In genomic region chr1:175514309-175515001, GRCh38 we compare ENCODE assay signal across 11 cellular contexts.
DNase-seq lines count a peak whose midpoint lies in the region; ATAC-seq and TF ChIP-seq lines count a peak whose summit lies in the region.
"Had no signal": no experiment of that assay in that cellular context is flagged by ENCODE, and none has a peak within 500 bp of the region (broad histone marks: within the 10 kb centered on the region; RNA-seq: fewer than 3 reads in every experiment).

No MANE protein-coding gene starts in this region.

- CTCF ChIA-PET in CD4-positive, alpha-beta memory T cell (lab: Charles Lee; ENCODE audit: partially characterized antibody) = no interaction called here

- ATAC-seq in GM18499 (IDR thresholded peaks at IDR 0.05; ENCODE audit: insufficient read depth, unreplicated experiment) (peak; percentile 52), HG03175 (IDR thresholded peaks at IDR 0.05; ENCODE audit: unreplicated experiment) (peak; percentile 58), mucosa of descending colon (peak; percentile 51)
- peak; percentile 72 for ATAC-seq in activated T-helper 17 cell treated with anti-CD3 and anti-CD28 coated beads, Interleukin-2, amount 50 U/mL, for 72 hours (replicated peaks)
- ATAC-seq: left colon had no signal

- no peaks in the 10 kb centered on the region for H3K36me3 ChIP-seq in mucosa of descending colon (ENCODE audit: low read depth)
- H3K36me3 ChIP-seq in CD4-positive, alpha-beta memory T cell (ENCODE audit: insufficient read depth, low read length) = no peaks in the 10 kb centered on the region

- DNase-seq in mucosa of descending colon = no peak
- no peak for DNase-seq in CD4-positive, alpha-beta memory T cell
- no peak for DNase-seq in NCI-H1436 (lab: John Stamatoyannopoulos, UW)
- DNase-seq in NCI-H510A treated with DMSO at 0.1 percent for 48 hours (lab: John Stamatoyannopoulos, UW) = no peak
- no peak for DNase-seq in T1000 (lab: John Stamatoyannopoulos, UW)
- DNase-seq: left colon, NCI-H2081 had no signal

- intact Hi-C loops in mucosa of descending colon (cut with DNase I, micrococcal nuclease) = no loop called here
- intact Hi-C loops in CD4-positive, alpha-beta memory T cell (cut with micrococcal nuclease) = no loop called here

- no peaks in the 10 kb centered on the region for H3K4me1 Mint-ChIP-seq in activated T-helper 17 cell treated with anti-CD3 and anti-CD28 coated beads, Interleukin-2, amount 50 U/mL, for 72 hours
- no peaks in the 10 kb centered on the region for H3K4me1 Mint-ChIP-seq in CD4-positive, alpha-beta memory T cell

- no peaks in the 10 kb centered on the region for H3K4me1 ChIP-seq in mucosa of descending colon (ENCODE audit: low read depth)
- no peaks in the 10 kb centered on the region for H3K4me1 ChIP-seq in CD4-positive, alpha-beta memory T cell (ENCODE audit: insufficient read depth, low read length)

- H3K27me3 ChIP-seq in CD4-positive, alpha-beta memory T cell (ENCODE audit: insufficient read depth, low read length) = no peaks in the 10 kb centered on the region

- no peak overlapping the region for H3K27ac ChIP-seq in CD4-positive, alpha-beta memory T cell (ENCODE audit: low read depth, low read length)

- no peak overlapping the region for H3K4me3 Mint-ChIP-seq in activated T-helper 17 cell treated with anti-CD3 and anti-CD28 coated beads, Interleukin-2, amount 50 U/mL, for 72 hours
- H3K4me3 Mint-ChIP-seq in CD4-positive, alpha-beta memory T cell = no peak overlapping the region
- H3K4me3 Mint-ChIP-seq: dendritic cell treated with granulocyte-macrophage colony-stimulating factor and Interleukin-4, amounts not matched to agents 40 ng/mL and 50 ng/mL, for 4 days had no signal

- H3K27ac Mint-ChIP-seq in activated T-helper 17 cell treated with anti-CD3 and anti-CD28 coated beads, Interleukin-2, amount 50 U/mL, for 72 hours = no peak overlapping the region
- H3K27ac Mint-ChIP-seq in CD4-positive, alpha-beta memory T cell = peak overlapping the region in 1 of 7 donors; percentile 38
- H3K27ac Mint-ChIP-seq: dendritic cell treated with granulocyte-macrophage colony-stimulating factor and Interleukin-4, amounts not matched to agents 40 ng/mL and 50 ng/mL, for 4 days had no signal

- no peaks in the 10 kb centered on the region for H3K36me3 Mint-ChIP-seq in activated T-helper 17 cell treated with anti-CD3 and anti-CD28 coated beads, Interleukin-2, amount 50 U/mL, for 72 hours (ENCODE audit: low read depth)
- no peaks in the 10 kb centered on the region for H3K36me3 Mint-ChIP-seq in CD4-positive, alpha-beta memory T cell

- H3K9me3 ChIP-seq in mucosa of descending colon = no peaks in the 10 kb centered on the region
- H3K9me3 ChIP-seq in CD4-positive, alpha-beta memory T cell (ENCODE audit: control insufficient read depth in 1 of 2, low read length in 2 of 2) = no peaks in the 10 kb centered on the region

- POLR2A ChIA-PET in CD4-positive, alpha-beta memory T cell (lab: Charles Lee; ENCODE audit: partially characterized antibody) = no interaction called here

- no peak overlapping the region for H3K4me3 ChIP-seq in mucosa of descending colon
- no peak overlapping the region for H3K4me3 ChIP-seq in CD4-positive, alpha-beta memory T cell (ENCODE audit: low read length in 2 of 2)

- peaks cover 3% of the 10 kb centered on the region for H3K9me3 Mint-ChIP-seq in activated T-helper 17 cell treated with anti-CD3 and anti-CD28 coated beads, Interleukin-2, amount 50 U/mL, for 72 hours
- H3K9me3 Mint-ChIP-seq in CD4-positive, alpha-beta memory T cell = peaks cover 0 to 5% (median 0%) of the 10 kb centered on the region in 8 donors
- H3K9me3 Mint-ChIP-seq: dendritic cell treated with granulocyte-macrophage colony-stimulating factor and Interleukin-4, amounts not matched to agents 40 ng/mL and 50 ng/mL, for 4 days had no signal

- no peak for TF ChIP-seq CTCF in mucosa of descending colon (IDR thresholded peaks at IDR 0.05)

- H3K27me3 Mint-ChIP-seq in activated T-helper 17 cell treated with anti-CD3 and anti-CD28 coated beads, Interleukin-2, amount 50 U/mL, for 72 hours = peaks cover 29% of the 10 kb centered on the region
- H3K27me3 Mint-ChIP-seq in CD4-positive, alpha-beta memory T cell = peaks cover 18 to 23% of the 10 kb centered on the region in 2 donors
